Comparison of ENCODE assay signal across 9 cellular contexts in the genomic region with DNA sequence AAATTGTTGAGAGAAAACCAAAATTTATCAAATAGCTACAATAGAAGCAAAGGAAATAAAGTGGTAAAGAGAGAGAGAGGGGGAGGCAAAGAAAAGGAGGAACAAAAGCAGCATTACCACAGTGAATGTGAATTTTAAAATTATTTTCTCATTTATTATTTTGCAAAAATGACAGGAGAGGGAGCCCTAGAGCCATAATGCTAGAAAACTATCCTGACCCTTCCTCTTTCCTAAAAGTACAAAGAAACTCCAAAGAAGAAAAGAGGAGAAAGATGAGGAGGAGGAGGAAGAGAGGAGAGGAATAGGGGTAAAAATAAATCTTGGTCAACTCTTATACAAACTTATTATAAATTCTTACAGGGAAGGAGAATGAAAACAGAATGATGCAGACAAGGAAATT.
DNase-seq lines count a peak whose midpoint lies in the region; ATAC-seq and TF ChIP-seq lines count a peak whose summit lies in the region.
"Had no signal": no experiment of that assay in that cellular context is flagged by ENCODE, and none has a peak within 500 bp of the region (broad histone marks: within the 10 kb centered on the region; RNA-seq: fewer than 3 reads in every experiment).

No MANE protein-coding gene starts in this region.

- H3K9me3 Mint-ChIP-seq in GM23338: no peaks in the 10 kb centered on the region
- H3K9me3 Mint-ChIP-seq in glutamatergic neuron (ENCODE audit: unreplicated experiment): no peaks in the 10 kb centered on the region
- H3K9me3 Mint-ChIP-seq: activated naive CD8-positive, alpha-beta T cell treated with anti-CD3 and anti-CD28 coated beads, Interleukin-2, amount 10 ng/mL, durations not matched to agents 7 days and 5 days had no signal

- no peaks in the 10 kb centered on the region for H3K36me3 ChIP-seq in GM23338 (ENCODE audit: insufficient read depth)

- no peaks in the 10 kb centered on the region; the same call in 1 of the 2 replicates for H3K9me2 ChIP-seq in GM23338 (ENCODE audit: insufficient read depth)

- no peak for ATAC-seq in GM23338

- no peaks in the 10 kb centered on the region for H3K79me2 ChIP-seq in GM23338 (replicated peaks; ENCODE audit: insufficient read depth)

- no peak overlapping the region for H3K4me3 ChIP-seq in AG10803 (ENCODE audit: low read length)
- no peak overlapping the region for H3K4me3 ChIP-seq in GM23338

- H3K4me3 Mint-ChIP-seq in GM23338 (no peak overlapping the region), glutamatergic neuron (ENCODE audit: unreplicated experiment) (no peak overlapping the region)
- H3K4me3 Mint-ChIP-seq: activated naive CD8-positive, alpha-beta T cell treated with anti-CD3 and anti-CD28 coated beads, Interleukin-2, amount 10 ng/mL, durations not matched to agents 7 days and 5 days had no signal

- H3F3A ChIP-seq in GM23338 (replicated peaks; ENCODE audit: low read depth): no peaks in the 10 kb centered on the region

- H3K4me2 ChIP-seq in GM23338: no peak overlapping the region

- H3K27ac Mint-ChIP-seq in GM23338 (no peak overlapping the region), glutamatergic neuron (ENCODE audit: unreplicated experiment) (no peak overlapping the region)
- H3K27ac Mint-ChIP-seq: activated naive CD8-positive, alpha-beta T cell treated with anti-CD3 and anti-CD28 coated beads, Interleukin-2, amount 10 ng/mL, durations not matched to agents 7 days and 5 days had no signal

- no peak overlapping the region for H2AFZ ChIP-seq in GM23338

- H4K20me1 ChIP-seq in GM23338 (replicated peaks; ENCODE audit: insufficient read depth): no peaks in the 10 kb centered on the region

- no peaks in the 10 kb centered on the region for H3K27me3 ChIP-seq in GM23338 (ENCODE audit: insufficient read depth)

- H3K36me3 Mint-ChIP-seq in GM23338 (ENCODE audit: low read depth) (no peaks in the 10 kb centered on the region), glutamatergic neuron (ENCODE audit: unreplicated experiment) (no peaks in the 10 kb centered on the region)
- H3K36me3 Mint-ChIP-seq: activated naive CD8-positive, alpha-beta T cell treated with anti-CD3 and anti-CD28 coated beads, Interleukin-2, amount 10 ng/mL, durations not matched to agents 7 days and 5 days had no signal

- H3K4me1 Mint-ChIP-seq in GM23338: peaks cover 2% of the 10 kb centered on the region; the same call in 1 of the 3 replicates
- peaks cover 3% of the 10 kb centered on the region for H3K4me1 Mint-ChIP-seq in glutamatergic neuron (ENCODE audit: low read depth, unreplicated experiment)
- H3K4me1 Mint-ChIP-seq: activated naive CD8-positive, alpha-beta T cell treated with anti-CD3 and anti-CD28 coated beads, Interleukin-2, amount 10 ng/mL, durations not matched to agents 7 days and 5 days had no signal

- H3K27me3 Mint-ChIP-seq in GM23338 (ENCODE audit: insufficient read depth, low read depth, poor library complexity) (peaks cover 2% of the 10 kb centered on the region), glutamatergic neuron (ENCODE audit: unreplicated experiment) (no peaks in the 10 kb centered on the region)
- H3K27me3 Mint-ChIP-seq: activated naive CD8-positive, alpha-beta T cell treated with anti-CD3 and anti-CD28 coated beads, Interleukin-2, amount 10 ng/mL, durations not matched to agents 7 days and 5 days had no signal

- H3K27ac ChIP-seq in GM23338 (ENCODE audit: low read depth): no peak overlapping the region

- DNase-seq in AG10803 (ENCODE audit: low read depth) (peak; percentile 11), GM23338 (ENCODE audit: low spot score) (peak; percentile 29), SKM-1 (lab: John Stamatoyannopoulos, UW; ENCODE audit: unreplicated experiment) (peak; percentile 10), glutamatergic neuron (no peak), NCI-H2081 treated with DMSO at 0.1 percent for 48 hours (lab: John Stamatoyannopoulos, UW) (no peak), SHP77 treated with DMSO at 0.1 percent for 48 hours (lab: John Stamatoyannopoulos, UW) (no peak)
- no peak for DNase-seq in activated CD4-positive, CD25-positive, alpha-beta regulatory T cell (lab: John Stamatoyannopoulos, UW)
- DNase-seq in activated T-cell treated with anti-CD3 and anti-CD28 coated beads, Interleukin-2, amount 50 U/mL, for 1 hour: no peak
- DNase-seq: activated naive CD8-positive, alpha-beta T cell treated with anti-CD3 and anti-CD28 coated beads, Interleukin-2, amount 10 ng/mL, durations not matched to agents 7 days and 5 days had no signal

- H3K4me1 ChIP-seq in GM23338 (ENCODE audit: insufficient read depth): no peaks in the 10 kb centered on the region

- TF ChIP-seq CTCF in AG10803 (conservative IDR thresholded peaks at IDR 0.05; ENCODE audit: low read length) (peak; percentile 52), GM23338 (conservative IDR thresholded peaks at IDR 0.05; ENCODE audit: low read depth in 2 of 2) (peak in 1 of 2 experiments; percentile 53; a peak in 3 of 4 replicates), glutamatergic neuron (IDR thresholded peaks at IDR 0.05; ENCODE audit: partially characterized antibody, unreplicated experiment) (peak; percentile 49)

TF ChIP-seq in GM23338, 12 proteins besides CTCF, POLR2A, EP300 and RAD21 (continues in another document):
- TF ChIP-seq ZNF114 (CRISPR knock-in tag; IDR thresholded peaks at IDR 0.05): no peak
- TF ChIP-seq EZH2 (IDR thresholded peaks at IDR 0.05; ENCODE audit: low read depth, unreplicated experiment): no peak
- TF ChIP-seq, protein P1, sequence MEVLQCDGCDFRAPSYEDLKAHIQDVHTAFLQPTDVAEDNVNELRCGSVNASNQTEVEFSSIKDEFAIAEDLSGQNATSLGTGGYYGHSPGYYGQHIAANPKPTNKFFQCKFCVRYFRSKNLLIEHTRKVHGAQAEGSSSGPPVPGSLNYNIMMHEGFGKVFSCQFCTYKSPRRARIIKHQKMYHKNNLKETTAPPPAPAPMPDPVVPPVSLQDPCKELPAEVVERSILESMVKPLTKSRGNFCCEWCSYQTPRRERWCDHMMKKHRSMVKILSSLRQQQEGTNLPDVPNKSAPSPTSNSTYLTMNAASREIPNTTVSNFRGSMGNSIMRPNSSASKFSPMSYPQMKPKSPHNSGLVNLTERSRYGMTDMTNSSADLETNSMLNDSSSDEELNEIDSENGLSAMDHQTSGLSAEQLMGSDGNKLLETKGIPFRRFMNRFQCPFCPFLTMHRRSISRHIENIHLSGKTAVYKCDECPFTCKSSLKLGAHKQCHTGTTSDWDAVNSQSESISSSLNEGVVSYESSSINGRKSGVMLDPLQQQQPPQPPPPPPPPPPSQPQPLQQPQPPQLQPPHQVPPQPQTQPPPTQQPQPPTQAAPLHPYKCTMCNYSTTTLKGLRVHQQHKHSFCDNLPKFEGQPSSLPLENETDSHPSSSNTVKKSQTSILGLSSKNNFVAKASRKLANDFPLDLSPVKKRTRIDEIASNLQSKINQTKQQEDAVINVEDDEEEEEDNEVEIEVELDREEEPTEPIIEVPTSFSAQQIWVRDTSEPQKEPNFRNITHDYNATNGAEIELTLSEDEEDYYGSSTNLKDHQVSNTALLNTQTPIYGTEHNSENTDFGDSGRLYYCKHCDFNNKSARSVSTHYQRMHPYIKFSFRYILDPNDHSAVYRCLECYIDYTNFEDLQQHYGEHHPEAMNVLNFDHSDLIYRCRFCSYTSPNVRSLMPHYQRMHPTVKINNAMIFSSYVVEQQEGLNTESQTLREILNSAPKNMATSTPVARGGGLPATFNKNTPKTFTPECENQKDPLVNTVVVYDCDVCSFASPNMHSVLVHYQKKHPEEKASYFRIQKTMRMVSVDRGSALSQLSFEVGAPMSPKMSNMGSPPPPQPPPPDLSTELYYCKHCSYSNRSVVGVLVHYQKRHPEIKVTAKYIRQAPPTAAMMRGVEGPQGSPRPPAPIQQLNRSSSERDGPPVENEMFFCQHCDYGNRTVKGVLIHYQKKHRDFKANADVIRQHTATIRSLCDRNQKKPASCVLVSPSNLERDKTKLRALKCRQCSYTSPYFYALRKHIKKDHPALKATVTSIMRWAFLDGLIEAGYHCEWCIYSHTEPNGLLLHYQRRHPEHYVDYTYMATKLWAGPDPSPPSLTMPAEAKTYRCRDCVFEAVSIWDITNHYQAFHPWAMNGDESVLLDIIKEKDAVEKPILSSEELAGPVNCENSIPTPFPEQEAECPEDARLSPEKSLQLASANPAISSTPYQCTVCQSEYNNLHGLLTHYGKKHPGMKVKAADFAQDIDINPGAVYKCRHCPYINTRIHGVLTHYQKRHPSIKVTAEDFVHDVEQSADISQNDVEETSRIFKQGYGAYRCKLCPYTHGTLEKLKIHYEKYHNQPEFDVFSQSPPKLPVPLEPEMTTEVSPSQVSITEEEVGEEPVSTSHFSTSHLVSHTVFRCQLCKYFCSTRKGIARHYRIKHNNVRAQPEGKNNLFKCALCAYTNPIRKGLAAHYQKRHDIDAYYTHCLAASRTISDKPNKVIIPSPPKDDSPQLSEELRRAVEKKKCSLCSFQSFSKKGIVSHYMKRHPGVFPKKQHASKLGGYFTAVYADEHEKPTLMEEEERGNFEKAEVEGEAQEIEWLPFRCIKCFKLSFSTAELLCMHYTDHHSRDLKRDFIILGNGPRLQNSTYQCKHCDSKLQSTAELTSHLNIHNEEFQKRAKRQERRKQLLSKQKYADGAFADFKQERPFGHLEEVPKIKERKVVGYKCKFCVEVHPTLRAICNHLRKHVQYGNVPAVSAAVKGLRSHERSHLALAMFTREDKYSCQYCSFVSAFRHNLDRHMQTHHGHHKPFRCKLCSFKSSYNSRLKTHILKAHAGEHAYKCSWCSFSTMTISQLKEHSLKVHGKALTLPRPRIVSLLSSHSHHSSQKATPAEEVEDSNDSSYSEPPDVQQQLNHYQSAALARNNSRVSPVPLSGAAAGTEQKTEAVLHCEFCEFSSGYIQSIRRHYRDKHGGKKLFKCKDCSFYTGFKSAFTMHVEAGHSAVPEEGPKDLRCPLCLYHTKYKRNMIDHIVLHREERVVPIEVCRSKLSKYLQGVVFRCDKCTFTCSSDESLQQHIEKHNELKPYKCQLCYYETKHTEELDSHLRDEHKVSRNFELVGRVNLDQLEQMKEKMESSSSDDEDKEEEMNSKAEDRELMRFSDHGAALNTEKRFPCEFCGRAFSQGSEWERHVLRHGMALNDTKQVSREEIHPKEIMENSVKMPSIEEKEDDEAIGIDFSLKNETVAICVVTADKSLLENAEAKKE (CRISPR knock-in tag; IDR thresholded peaks at IDR 0.05): no peak
- no peak for TF ChIP-seq NANOG (IDR thresholded peaks at IDR 0.05; ENCODE audit: borderline replicate concordance)
- TF ChIP-seq EZH2phosphoT487 (IDR thresholded peaks at IDR 0.05; ENCODE audit: unreplicated experiment): no peak
- TF ChIP-seq CREB1 (CRISPR knock-in tag; IDR thresholded peaks at IDR 0.05; ENCODE audit: low read depth): no peak

Comparison
In these comparisons a context has a peak if more than half of its experiments do, and no peak if none do; other contexts are left out.
1. DNase-seq: peak in AG10803 (single experiment), GM23338 (single experiment) and SKM-1 (single experiment); none in glutamatergic neuron (single experiment), activated CD4-positive, CD25-positive, alpha-beta regulatory T cell (0 of 4), NCI-H2081 treated with DMSO at 0.1 percent for 48 hours (single experiment), SHP77 treated with DMSO at 0.1 percent for 48 hours (single experiment) and activated T-cell treated with anti-CD3 and anti-CD28 coated beads, Interleukin-2, amount 50 U/mL, for 1 hour (single experiment).